In genomic region chr22:45998638-45999378, GRCh38 we compare ENCODE assay signal across 14 cellular contexts. TPM values are rescaled to one million over a fixed set of nuclear protein-coding genes. Genes with fewer than 3 reads are reported as not detected.
DNase-seq lines count a peak whose midpoint lies in the region; ATAC-seq lines count a peak whose summit lies in the region.
"Had no signal": no experiment of that assay in that cellular context is flagged by ENCODE, and none has a peak within 500 bp of the region (broad histone marks: within the 10 kb centered on the region; RNA-seq: fewer than 3 reads in every experiment).

No MANE protein-coding gene starts in this region.

- WGBS in right cardiac atrium, result 72% methylated on average over 13 of the region's 13 CpGs

- H3K9ac ChIP-seq in skeletal muscle tissue (ENCODE audit: low read depth in 1 of 3, low read length in 3 of 3), result no peak overlapping the region

- peak overlapping the region; percentile 89; the same call in 1 of the 2 replicates for H3K27ac ChIP-seq in SJCRH30
- peak overlapping the region; percentile 75 for H3K27ac ChIP-seq in right cardiac atrium (ENCODE audit: low read length)
- H3K27ac ChIP-seq in skeletal muscle tissue (ENCODE audit: low read depth, low read length), result peak overlapping the region; percentile 80
- H3K27ac ChIP-seq: C4-2B had no signal

- DNase-seq in NCI-H146 (lab: John Stamatoyannopoulos, UW) (peak; percentile 63), SJCRH30 (no peak), right cardiac atrium (peak in 2 of 3 donors; percentile 43 to 45), RKO (ENCODE audit: low spot score) (no peak), MV-4-11 (lab: John Stamatoyannopoulos, UW) (no peak)
- DNase-seq in activated T-helper 2 cell treated with anti-CD3 and anti-CD28 coated beads, Interferon-gamma antibody, Interleukin-2, Interleukin-4, amounts not matched to agents 10 μg/mL and 5 μg/mL and 100 μg/mL, durations not matched to agents 14 hours and 24 hours and 36 hours (ENCODE audit: low spot score), result no peak
- DNase-seq: dermis blood vessel endothelial cell; NCI-H748 treated with DMSO at 0.1 percent for 48 hours; stimulated activated naive CD4-positive, alpha-beta T cell treated with Interleukin-2 at 50 U/mL for 16 hours had no signal

- no peaks in the 10 kb centered on the region for H3K9me3 ChIP-seq in SJCRH30 (replicated peaks)
- H3K9me3 ChIP-seq in right cardiac atrium (ENCODE audit: control insufficient read depth, low read length), result no peaks in the 10 kb centered on the region
- H3K9me3 ChIP-seq in skeletal muscle tissue (ENCODE audit: control insufficient read depth in 3 of 3, low read length in 3 of 3), result no peaks in the 10 kb centered on the region
- H3K9me3 ChIP-seq: mucosa of descending colon, SJSA1 had no signal

- H3K4me1 Mint-ChIP-seq in activated T-helper 2 cell treated with anti-CD3 and anti-CD28 coated beads, Interferon-gamma antibody, Interleukin-2, Interleukin-4, amounts not matched to agents 10 μg/mL and 5 μg/mL and 100 μg/mL, durations not matched to agents 14 hours and 24 hours and 36 hours (ENCODE audit: low read depth), result no peaks in the 10 kb centered on the region

- H3K27ac Mint-ChIP-seq in activated T-helper 2 cell treated with anti-CD3 and anti-CD28 coated beads, Interferon-gamma antibody, Interleukin-2, Interleukin-4, amounts not matched to agents 10 μg/mL and 5 μg/mL and 100 μg/mL, durations not matched to agents 14 hours and 24 hours and 36 hours, result no peak overlapping the region

- H3K4me3 ChIP-seq in SJCRH30 (no peak overlapping the region), right cardiac atrium (ENCODE audit: low read length) (no peak overlapping the region), skeletal muscle tissue (ENCODE audit: low read length in 3 of 3) (no peak overlapping the region)
- H3K4me3 ChIP-seq: mucosa of descending colon, SJSA1 had no signal

- intact Hi-C loops in right cardiac atrium (cut with DNase I), result loop anchor here in 3 of 4 donors (5.0 to 10.0 kb wide), 3 partner anchors 118 to 316 kb away; partner anchors contain the start of gene GTSE1 (in 1 of the 3)
- intact Hi-C loops in activated T-helper 2 cell treated with anti-CD3 and anti-CD28 coated beads, Interferon-gamma antibody, Interleukin-2, Interleukin-4, amounts not matched to agents 10 μg/mL and 5 μg/mL and 100 μg/mL, durations not matched to agents 14 hours and 24 hours and 36 hours (cut with micrococcal nuclease), result no loop called here

- no peak overlapping the region for H3K4me3 Mint-ChIP-seq in activated T-helper 2 cell treated with anti-CD3 and anti-CD28 coated beads, Interferon-gamma antibody, Interleukin-2, Interleukin-4, amounts not matched to agents 10 μg/mL and 5 μg/mL and 100 μg/mL, durations not matched to agents 14 hours and 24 hours and 36 hours (ENCODE audit: low read depth)

- peaks cover 78% of the 10 kb centered on the region for H3K4me1 ChIP-seq in SJCRH30
- peaks cover 17% of the 10 kb centered on the region for H3K4me1 ChIP-seq in right cardiac atrium (ENCODE audit: control insufficient read depth, insufficient read depth, low read length)
- H3K4me1 ChIP-seq in skeletal muscle tissue (ENCODE audit: control insufficient read depth in 3 of 3, insufficient read depth in 3 of 3, low read length in 3 of 3), result peaks cover 73 to 82% (median 73%) of the 10 kb centered on the region in 3 donors

- H3K27me3 ChIP-seq in SJCRH30 (no peaks in the 10 kb centered on the region), right cardiac atrium (ENCODE audit: control insufficient read depth, insufficient read depth) (no peaks in the 10 kb centered on the region), skeletal muscle tissue (ENCODE audit: control insufficient read depth in 3 of 3, insufficient read depth in 3 of 3, low read length in 3 of 3) (no peaks in the 10 kb centered on the region)
- H3K27me3 ChIP-seq: SJSA1 had no signal

- H3K36me3 Mint-ChIP-seq in activated T-helper 2 cell treated with anti-CD3 and anti-CD28 coated beads, Interferon-gamma antibody, Interleukin-2, Interleukin-4, amounts not matched to agents 10 μg/mL and 5 μg/mL and 100 μg/mL, durations not matched to agents 14 hours and 24 hours and 36 hours (ENCODE audit: low read depth), result no peaks in the 10 kb centered on the region

- H3K36me3 ChIP-seq in SJCRH30 (no peaks in the 10 kb centered on the region), skeletal muscle tissue (ENCODE audit: control insufficient read depth in 3 of 3, insufficient read depth in 3 of 3, low read length in 3 of 3) (no peaks in the 10 kb centered on the region)
- H3K36me3 ChIP-seq: SJSA1 had no signal

- H3K9me3 Mint-ChIP-seq in activated T-helper 2 cell treated with anti-CD3 and anti-CD28 coated beads, Interferon-gamma antibody, Interleukin-2, Interleukin-4, amounts not matched to agents 10 μg/mL and 5 μg/mL and 100 μg/mL, durations not matched to agents 14 hours and 24 hours and 36 hours, result no peaks in the 10 kb centered on the region

- peaks cover 2% of the 10 kb centered on the region for H3K27me3 Mint-ChIP-seq in activated T-helper 2 cell treated with anti-CD3 and anti-CD28 coated beads, Interferon-gamma antibody, Interleukin-2, Interleukin-4, amounts not matched to agents 10 μg/mL and 5 μg/mL and 100 μg/mL, durations not matched to agents 14 hours and 24 hours and 36 hours (ENCODE audit: low read depth)

- ATAC-seq in right cardiac atrium (no peak), HG03378 (IDR thresholded peaks at IDR 0.05; ENCODE audit: unreplicated experiment) (no peak)
- ATAC-seq: mucosa of descending colon had no signal

RNA-seq across cellular contexts. Expression of gene WNT7B, which starts 21.8 kb away (rescaled TPM):
- total RNA-seq in SJCRH30 (2014; rRNA removed; shearing (Covaris generic)), result not detected in 2 replicates
- total RNA-seq in right cardiac atrium (not detected), skeletal muscle tissue (not detected)
- polyA plus RNA-seq in right cardiac atrium, result not detected
- total RNA-seq in activated T-helper 2 cell treated with anti-CD3 and anti-CD28 coated beads, Interferon-gamma antibody, Interleukin-2, Interleukin-4, amounts not matched to agents 10 μg/mL and 5 μg/mL and 100 μg/mL, durations not matched to agents 14 hours and 24 hours and 36 hours, result not detected in 2 replicates
- total RNA-seq: dermis blood vessel endothelial cell, mucosa of descending colon had no signal

Comparison
In these comparisons a context has a peak if more than half of its experiments do, and no peak if none do; other contexts are left out.
1. DNase-seq: peak in NCI-H146 (single experiment) and right cardiac atrium (2 of 3); none in SJCRH30 (0 of 2), RKO (single experiment), MV-4-11 (single experiment) and activated T-helper 2 cell treated with anti-CD3 and anti-CD28 coated beads, Interferon-gamma antibody, Interleukin-2, Interleukin-4, amounts not matched to agents 10 μg/mL and 5 μg/mL and 100 μg/mL, durations not matched to agents 14 hours and 24 hours and 36 hours (single experiment).
2. Peak in every context shown above with its lines, with median percentiles within 50 percentile points of each other: H3K27ac ChIP-seq.